ENCODE assay signal across 8 cellular contexts in the genomic region with DNA sequence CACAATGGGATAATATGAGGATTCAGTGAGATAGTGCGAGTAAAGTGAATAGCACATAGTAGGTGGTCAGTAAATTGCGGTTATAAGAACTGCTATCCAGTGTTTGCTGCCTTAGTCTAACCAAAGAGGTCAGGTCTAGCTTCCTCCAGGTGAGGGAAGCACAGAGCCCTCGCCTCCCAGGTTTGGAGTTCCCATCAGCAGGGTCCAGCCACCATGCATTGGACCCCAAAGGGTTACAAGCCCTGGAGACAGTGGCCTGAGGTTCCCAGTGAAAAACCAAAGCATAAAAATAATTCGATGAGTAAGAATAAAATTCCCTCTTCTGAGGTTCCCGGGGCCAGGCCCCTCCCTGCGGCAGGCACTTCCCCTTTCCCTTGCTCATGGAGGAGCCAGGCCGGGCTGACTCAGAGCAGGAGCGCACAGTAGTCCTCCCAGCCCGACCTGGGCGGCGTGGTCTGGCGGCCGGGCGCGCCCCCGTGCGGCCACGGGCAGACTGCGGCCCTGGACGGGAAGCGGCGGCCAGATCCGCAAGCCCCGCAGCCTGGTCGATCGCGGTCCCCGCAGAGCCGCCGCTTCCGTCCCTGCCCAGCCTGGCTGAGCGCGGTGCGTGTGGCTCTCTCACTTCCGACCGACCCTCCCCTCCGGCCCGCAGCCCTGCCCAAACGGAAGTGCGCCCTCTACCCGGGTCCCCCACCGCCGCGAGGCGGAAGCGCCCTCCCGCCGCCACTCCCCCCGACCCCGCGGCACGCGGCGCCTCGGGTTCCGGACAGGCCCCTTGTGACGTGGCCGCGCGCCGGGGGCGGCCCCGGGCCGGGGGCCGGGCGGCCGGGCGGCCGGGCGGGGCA. TPM values are rescaled to one million over a fixed set of nuclear protein-coding genes. Genes with fewer than 3 reads are reported as not detected.
DNase-seq lines count a peak whose midpoint lies in the region; ATAC-seq and FAIRE-seq lines count a peak whose summit lies in the region.

A gene (plus strand): TSS at position 845 of the 845 bp plus-strand sequence. CDS start 1,505 bp downstream, outside the sequence.

- H3K4me3 ChIP-seq in mesendoderm (ENCODE audit: low read length) = peak within 1 kb of the TSS; percentile 92

- in situ Hi-C loops in Caki2 (cut with HindIII; ENCODE audit: low pct_unique_long_range_greater_than_20kb, low sequenced_read_pairs) = no loop called here

- H4K8ac ChIP-seq in mesendoderm (ENCODE audit: low read depth, low read length) = no peak within 1 kb of the TSS

- no peak within 1 kb of the TSS for H2BK120ac ChIP-seq in mesendoderm (ENCODE audit: low read depth, low read length)

- peak; percentile 78 for FAIRE-seq in HTR-8/SVneo (lab: Jason Lieb, UNC)

- H4K5ac ChIP-seq in mesendoderm (ENCODE audit: low read length) = peak within 1 kb of the TSS; percentile 49

- no peaks in the 10 kb centered on the region for H3K79me2 ChIP-seq in mesendoderm (ENCODE audit: control insufficient read depth, insufficient read depth, low read length)

- DNase-seq in Caki2 (ENCODE audit: low read depth) (peak; percentile 95), HTR-8/SVneo (ENCODE audit: insufficient read length, low spot score) (peak; percentile 91), NOMO-1 treated with dmso at 0.1 percent for 144 hours (lab: John Stamatoyannopoulos, UW; ENCODE audit: unreplicated experiment) (peak; percentile 99), mesendoderm (peak; percentile 97)
- DNase-seq in activated CD8-positive, alpha-beta memory T cell treated with anti-CD3 and anti-CD28 coated beads for 48 hours (ENCODE audit: low read depth in 2 of 3, low spot score in 2 of 3) = peak; percentile 86 to 93 (median 90)
- DNase-seq in effector memory CD8-positive, alpha-beta T cell = peak; percentile 90 to 93 (median 92)
- DNase-seq in stimulated activated CD8-positive, alpha-beta memory T cell treated with anti-CD3 and anti-CD28 coated beads, Interleukin-12 subunit alpha, Interleukin-12 subunit beta, amount 100 ng/mL, for 4 hours (ENCODE audit: low read depth) = peak; percentile 92

- no peaks in the 10 kb centered on the region for H3K9me3 Mint-ChIP-seq in effector memory CD8-positive, alpha-beta T cell

- H3K27ac Mint-ChIP-seq in effector memory CD8-positive, alpha-beta T cell = peak within 1 kb of the TSS; percentile 87 to 94

- peak; percentile 79 for ATAC-seq in GM21381 (IDR thresholded peaks at IDR 0.05; ENCODE audit: unreplicated experiment)
- ATAC-seq in effector memory CD8-positive, alpha-beta T cell (replicated peaks) = peak; percentile 84

- peak within 1 kb of the TSS; percentile 98 for H3K9ac ChIP-seq in mesendoderm (ENCODE audit: low read length)

- no peaks in the 10 kb centered on the region for H3K27me3 ChIP-seq in mesendoderm (ENCODE audit: insufficient read depth, low read length, poor library complexity)

- H3K36me3 ChIP-seq in mesendoderm (ENCODE audit: control insufficient read depth, insufficient read depth, low read length) = no peaks in the 10 kb centered on the region

- H3K4me2 ChIP-seq in mesendoderm (ENCODE audit: low read length) = peak within 1 kb of the TSS; percentile 98

- peaks cover 22 to 25% of the 10 kb centered on the region in 2 donors for H3K4me1 Mint-ChIP-seq in effector memory CD8-positive, alpha-beta T cell (ENCODE audit: low read depth in 2 of 2)

- peak within 1 kb of the TSS; percentile 44 for H2BK5ac ChIP-seq in mesendoderm (ENCODE audit: low read length)

- H2AK5ac ChIP-seq in mesendoderm (ENCODE audit: low read length) = peak within 1 kb of the TSS; percentile 96

- peaks cover 13% of the 10 kb centered on the region for H3K36me3 Mint-ChIP-seq in effector memory CD8-positive, alpha-beta T cell (ENCODE audit: insufficient read depth)

- no peaks in the 10 kb centered on the region for H3K27me3 Mint-ChIP-seq in effector memory CD8-positive, alpha-beta T cell

- peak within 1 kb of the TSS; percentile 49 for H3K4ac ChIP-seq in mesendoderm (ENCODE audit: low read depth, low read length)

- H3K79me1 ChIP-seq in mesendoderm (ENCODE audit: low read length) = peaks cover 4% of the 10 kb centered on the region

- peaks cover 5% of the 10 kb centered on the region for H3K4me1 ChIP-seq in mesendoderm (ENCODE audit: control insufficient read depth, low read depth, low read length)

- peak within 1 kb of the TSS; percentile 86 for H3K27ac ChIP-seq in mesendoderm (ENCODE audit: low read depth, low read length)

- H3K23ac ChIP-seq in mesendoderm (ENCODE audit: low read length) = peak within 1 kb of the TSS; percentile 29

- peak within 1 kb of the TSS; percentile 62 for H3K18ac ChIP-seq in mesendoderm (ENCODE audit: low read length)

- peak within 1 kb of the TSS; percentile 100 for H3K56ac ChIP-seq in mesendoderm (ENCODE audit: low read length)

- H2BK15ac ChIP-seq in mesendoderm (replicated peaks; ENCODE audit: low read depth) = no peak within 1 kb of the TSS

- H3K4me3 Mint-ChIP-seq in effector memory CD8-positive, alpha-beta T cell = peak within 1 kb of the TSS; percentile 97 to 98

- no CpG with 5 or more reads among the region's 70 CpGs for WGBS in mesendoderm (ENCODE audit: extremely low coverage, insufficient coverage, low lambda C conversion rate)

RNA-seq across cellular contexts. Expression of the gene that starts here (rescaled TPM):
- 46.2 and 86.8 TPM in 2 replicates for total RNA-seq in Caki2 (2014; rRNA removed; shearing (Covaris generic); ENCODE audit: low replicate concordance)
- polyA plus RNA-seq in mesendoderm (2013, experiment 1 of 2) = 10.9 TPM
- polyA plus RNA-seq in mesendoderm (2013, experiment 2 of 2) = 11.3 TPM

Comparison
In these comparisons a context has a peak if more than half of its experiments do, and no peak if none do; other contexts are left out.
1. Peak in every context shown above with its lines: DNase-seq, ATAC-seq, H3K4me3 ChIP-seq and H3K27ac ChIP-seq.